Comparison of ENCODE assay signal across 8 cellular contexts in genomic region chr12:56224102-56224701, GRCh38. TPM values are rescaled to one million over a fixed set of nuclear protein-coding genes. Genes with fewer than 3 reads are reported as not detected.
DNase-seq lines count a peak whose midpoint lies in the region; ATAC-seq and TF ChIP-seq lines count a peak whose summit lies in the region.

Gene NABP2, plus strand, starts transcription at chr12:56224342. Its CDS starts 515 bp downstream, at chr12:56224857.

- ATAC-seq in GM18868 (IDR thresholded peaks at IDR 0.05; ENCODE audit: unreplicated experiment) (peak; percentile 73), HG03108 (IDR thresholded peaks at IDR 0.05; ENCODE audit: unreplicated experiment) (peak; percentile 68)

- H2AFZ ChIP-seq in mammary epithelial cell (ENCODE audit: low read depth, low read length) = peak within 1 kb of the TSS; percentile 93

- peaks cover 33% of the 10 kb centered on the region for H3K79me2 ChIP-seq in mammary epithelial cell (ENCODE audit: insufficient read depth, low read length)

- H4K20me1 ChIP-seq in mammary epithelial cell (ENCODE audit: insufficient read depth, low read length) = no peaks in the 10 kb centered on the region

- H3K4me1 ChIP-seq in mammary epithelial cell (ENCODE audit: insufficient read depth, low read length) = peaks cover 21% of the 10 kb centered on the region

- intact Hi-C loops in mammary epithelial cell (cut with micrococcal nuclease) = loop anchor here (1.0 to 10.0 kb wide), 4 partner anchors 18 to 179 kb away; partner anchors contain the start of gene RPS26

- H3K36me3 ChIP-seq in WERI-Rb-1 (peaks cover 2% of the 10 kb centered on the region; the same call in 1 of the 2 replicates), mammary epithelial cell (ENCODE audit: insufficient read depth, low read length) (no peaks in the 10 kb centered on the region)

- H3K9ac ChIP-seq in mammary epithelial cell (ENCODE audit: insufficient read depth, low read length) = peak within 1 kb of the TSS; percentile 72

- peak; percentile 82 for TF ChIP-seq CTCF in AG04450 (IDR thresholded peaks at IDR 0.05; ENCODE audit: low read depth, low read length)
- peak; percentile 55 for TF ChIP-seq CTCF in WERI-Rb-1 (IDR thresholded peaks at IDR 0.05; ENCODE audit: low read depth, low read length)
- TF ChIP-seq CTCF in mammary epithelial cell (conservative IDR thresholded peaks at IDR 0.05 in 1 of 2, IDR thresholded peaks at IDR 0.05 in 1 of 2; ENCODE audit: extremely low read depth in 1 of 2, insufficient read depth in 1 of 2, low read depth in 1 of 2, low read length in 2 of 2) = peak; percentile 65 to 82

- in situ Hi-C loops in mammary epithelial cell (cut with MboI; ENCODE audit: low sequenced_read_pairs in 2 of 2) = loop anchor here in 1 of 2 donors (25.0 kb wide), 2 partner anchors 238 to 487 kb away; partner anchors contain the start of genes CD63, GDF11, MIP and SPRYD4

- POLR2A ChIA-PET in AG04450 (lab: Yijun Ruan, JAX) = no interaction called here

- dilution Hi-C loops in mammary epithelial cell (cut with HindIII; ENCODE audit: low sequenced_read_pairs) = loop anchor here (5.0 kb wide), 1 partner anchor 107 kb away; the partner anchor contains the start of genes RPL41 and ZC3H10

- CTCF ChIA-PET in AG04450 (lab: Charles Lee) (interaction anchor here (0.6 to 4.2 kb wide), 2 partner anchors 15 to 34 kb away, joined by 5 to 73 read pairs; partner anchors contain the start of gene SMARCC2), mammary epithelial cell (lab: Charles Lee; ENCODE audit: low non-redundant PET) (no interaction called here)

- H3K4me3 ChIP-seq in AG04450 (ENCODE audit: low read depth, low read length) (peak within 1 kb of the TSS; percentile 82), WERI-Rb-1 (ENCODE audit: low read depth, low read length) (peak within 1 kb of the TSS; percentile 53), mammary epithelial cell (replicated peaks in 1 of 3; ENCODE audit: insufficient read depth in 1 of 3, low read depth in 2 of 3, low read length in 3 of 3) (peak within 1 kb of the TSS; percentile 69 to 72 (median 70)), iPS-18c (ENCODE audit: insufficient read depth, low read depth, low read length) (peak within 1 kb of the TSS; percentile 74), skin epidermis (peak within 1 kb of the TSS; percentile 43 to 64 (median 55))

- DNase-seq in AG04450 (ENCODE audit: low read depth, low spot score) (peak; percentile 92), NCI-H2171 treated with DMSO at 0.1 percent for 48 hours (lab: John Stamatoyannopoulos, UW) (peak; percentile 96), WERI-Rb-1 (peak; percentile 94), mammary epithelial cell (peak; percentile 98)

- H3K9me3 ChIP-seq in AG04450 (ENCODE audit: control insufficient read depth, insufficient read depth, low read length) = no peaks in the 10 kb centered on the region
- H3K9me3 ChIP-seq in WERI-Rb-1 (ENCODE audit: severe bottlenecking) = no peaks in the 10 kb centered on the region
- no peaks in the 10 kb centered on the region for H3K9me3 ChIP-seq in mammary epithelial cell (replicated peaks; ENCODE audit: insufficient read depth, low read length)
- peaks cover 3% of the 10 kb centered on the region for H3K9me3 ChIP-seq in iPS-18c (ENCODE audit: control insufficient read depth, insufficient read depth, low read length)

- peak within 1 kb of the TSS; percentile 79 for H3K4me2 ChIP-seq in mammary epithelial cell (ENCODE audit: insufficient read depth, low read depth, low read length)

- WGBS in mammary epithelial cell (ENCODE audit: low coverage, missing lambda C conversion rate) = 2% methylated on average over 21 of the region's 41 CpGs

- H3K27me3 ChIP-seq in AG04450 (ENCODE audit: control insufficient read depth, insufficient read depth, low read length) (no peaks in the 10 kb centered on the region), WERI-Rb-1 (ENCODE audit: insufficient read depth, low read depth, severe bottlenecking) (no peaks in the 10 kb centered on the region), mammary epithelial cell (ENCODE audit: insufficient read depth, low read length) (no peaks in the 10 kb centered on the region)

- TSS peak; percentile 19 for BruUV-seq in mammary epithelial cell (replicated peaks; lab: Mats Ljungman, UMichigan)

- H3K27ac ChIP-seq in AG04450 (ENCODE audit: low read depth, low read length) = peak within 1 kb of the TSS; percentile 73
- H3K27ac ChIP-seq in WERI-Rb-1 = peak within 1 kb of the TSS; percentile 85
- H3K27ac ChIP-seq in mammary epithelial cell (ENCODE audit: insufficient read depth, low read depth, low read length) = peak within 1 kb of the TSS; percentile 30
- H3K27ac ChIP-seq in skin epidermis = peak within 1 kb of the TSS in 19 of 21 experiments; percentile 6 to 98 (median 90)

RNA-seq across cellular contexts. Expression of gene NABP2, which starts in this region (rescaled TPM):
- polyA plus RNA-seq in AG04450 (2011; rRNA removed) = 46.9 and 52.5 TPM in 2 replicates
- polyA minus RNA-seq in AG04450 (2011; rRNA and poly(A)+ RNA removed) = 17.4 and 19.6 TPM in 2 replicates
- total RNA-seq in mammary epithelial cell = 10 to 100 TPM; 18.3 to 37.5 TPM
- polyA plus RNA-seq in mammary epithelial cell = 61.2 TPM
- polyA minus RNA-seq in mammary epithelial cell = 25.3 TPM

Comparison
In these comparisons a context has a peak if more than half of its experiments do, and no peak if none do; other contexts are left out.
1. Peak in every context shown above with its lines: DNase-seq, ATAC-seq, H3K4me3 ChIP-seq and H3K27ac ChIP-seq.
2. H3K27ac ChIP-seq: peak in every context shown above with its lines; median percentile 90 in skin epidermis; 85 in WERI-Rb-1; 73 in AG04450; 30 in mammary epithelial cell.